Comparison of ENCODE assay signal across 17 cellular contexts in genomic region chr18:6484659-6485058, GRCh38.
"Had no signal": no experiment of that assay in that cellular context is flagged by ENCODE, and none has a peak within 500 bp of the region (broad histone marks: within the 10 kb centered on the region; RNA-seq: fewer than 3 reads in every experiment).

No MANE protein-coding gene starts in this region.

- DNase-seq: effector memory CD4-positive, alpha-beta T cell; kidney; left cardiac atrium; left ventricle myocardium inferior; lower lobe of right lung; mesendoderm; naive B cell; nephron progenitor cell; posterior cingulate gyrus; small intestine; stimulated activated CD4-positive, alpha-beta T cell treated with anti-CD3 and anti-CD28 coated beads, Interleukin-12 subunit alpha, Interleukin-12 subunit beta, amount 100 ng/mL, for 4 hours; stimulated activated naive CD4-positive, alpha-beta T cell; upper lobe of right lung had no signal

- H3K9me3 ChIP-seq: gastroesophageal sphincter, left ventricle myocardium inferior, lower lobe of right lung, right atrium auricular region, tibial nerve, upper lobe of right lung had no signal

- ATAC-seq: esophagus mucosa, gastroesophageal sphincter, left cardiac atrium, lower lobe of right lung, upper lobe of right lung had no signal

- H3K4me1 ChIP-seq: gastroesophageal sphincter, lower lobe of right lung, upper lobe of right lung had no signal

- H3K4me3 ChIP-seq: gastroesophageal sphincter, left ventricle myocardium inferior, lower lobe of right lung, right atrium auricular region, tibial nerve, upper lobe of right lung had no signal

- H3K27me3 ChIP-seq: gastroesophageal sphincter, right atrium auricular region, tibial nerve, upper lobe of right lung had no signal

- H3K27ac ChIP-seq: gastroesophageal sphincter, left ventricle myocardium inferior, lower lobe of right lung, right atrium auricular region, tibial nerve, upper lobe of right lung had no signal

- H3K36me3 ChIP-seq: gastroesophageal sphincter, left ventricle myocardium inferior, lower lobe of right lung, right atrium auricular region, tibial nerve, upper lobe of right lung had no signal
